Comparison of ENCODE assay signal across 23 cellular contexts in genomic region chr20:23294166-23294565, GRCh38. TPM values are rescaled to one million over a fixed set of nuclear protein-coding genes. Genes with fewer than 3 reads are reported as not detected.
A peak's percentile ranks its signal among the peaks of the same experiment; 100 is the strongest.
DNase-seq lines count a peak whose midpoint lies in the region; ATAC-seq and TF ChIP-seq lines count a peak whose summit lies in the region.
"Had no signal": no experiment of that assay in that cellular context is flagged by ENCODE, and none has a peak within 500 bp of the region (broad histone marks: within the 10 kb centered on the region; RNA-seq: fewer than 3 reads in every experiment).

No MANE protein-coding gene starts in this region.

- TF ChIP-seq POLR2A in gastrocnemius medialis (IDR thresholded peaks at IDR 0.05) (no peak), uterus (IDR thresholded peaks at IDR 0.05) (no peak)

- peak in 1 of 8 donors; percentile 13 for ATAC-seq in heart right ventricle
- ATAC-seq in Right ventricle myocardium inferior = no peak
- peak; percentile 12 for ATAC-seq in left ventricle myocardium superior
- ATAC-seq in gastrocnemius medialis = no peak
- no peak for ATAC-seq in omental fat pad (ENCODE audit: low FRiP score)
- ATAC-seq: A549, PC-3 had no signal

- in situ Hi-C loops in gastrocnemius medialis (cut with MboI; ENCODE audit: low sequenced_read_pairs in 4 of 4) = no loop called here

- intact Hi-C loops in heart right ventricle (cut with DNase I) (loop anchor here in 1 of 10 donors (10.0 kb wide), 1 partner anchor 49 kb away; no protein-coding TSS in a partner anchor), Right ventricle myocardium inferior (cut with DNase I) (loop anchor here (5.0 kb wide), 1 partner anchor 37 kb away; no protein-coding TSS in a partner anchor), left ventricle myocardium superior (cut with micrococcal nuclease) (no loop called here), gastrocnemius medialis (cut with DNase I; ENCODE audit: low total_unique reads) (loop anchor here (5.0 kb wide), 1 partner anchor 47 kb away; no protein-coding TSS in a partner anchor), uterus (cut with DNase I; ENCODE audit: low total_unique reads) (no loop called here)

- H3K27me3 ChIP-seq in heart right ventricle (peaks cover 0 to 7% (median 0%) of the 10 kb centered on the region in 7 donors), gastrocnemius medialis (no peaks in the 10 kb centered on the region), uterus (no peaks in the 10 kb centered on the region)
- H3K27me3 ChIP-seq: SJSA1 had no signal

- WGBS in heart right ventricle, 2 donors = 82 to 83% methylated on average over 6 of the region's 6 CpGs

- DNase-seq in heart right ventricle (no peak), Right ventricle myocardium inferior (ENCODE audit: missing footprints) (no peak), left ventricle myocardium superior (no peak), gastrocnemius medialis (no peak), uterus (no peak), SW480 (ENCODE audit: low spot score) (no peak), omental fat pad (ENCODE audit: low spot score) (no peak)
- DNase-seq in activated CD4-positive, alpha-beta T cell treated with anti-CD3 and anti-CD28 coated beads for 48 hours = no peak
- DNase-seq: Caco-2; CD4-positive, alpha-beta T cell; GDM1; GM23248; Karpas-422; NCI-H1092 treated with DMSO at 0.1 percent for 48 hours; NCI-H146; NCI-H2081; NCI-H510A treated with DMSO at 0.1 percent for 48 hours; NCI-H774; PC-3 had no signal

- H3K4me3 ChIP-seq in heart right ventricle (no peak overlapping the region), gastrocnemius medialis (no peak overlapping the region), uterus (no peak overlapping the region)
- H3K4me3 ChIP-seq: A549, GM23248, HAP-1, SJSA1 had no signal

- H3K27ac ChIP-seq in heart right ventricle (peak overlapping the region; percentile 17 to 75 (median 60)), gastrocnemius medialis (peak overlapping the region; percentile 39 to 73 (median 55)), uterus (peak overlapping the region; percentile 17 to 24)
- H3K27ac ChIP-seq: A549, GM23248, RWPE1, SJSA1 had no signal

- H3K36me3 ChIP-seq in heart right ventricle (no peaks in the 10 kb centered on the region), gastrocnemius medialis (no peaks in the 10 kb centered on the region), uterus (no peaks in the 10 kb centered on the region)
- H3K36me3 ChIP-seq: HAP-1, SJSA1 had no signal

- H3K4me1 ChIP-seq in heart right ventricle (peaks cover 0 to 33% (median 19%) of the 10 kb centered on the region in 9 donors), gastrocnemius medialis (peaks cover 10% of the 10 kb centered on the region in 2 donors), uterus (no peaks in the 10 kb centered on the region)
- H3K4me1 ChIP-seq: A549, HAP-1 had no signal

- TF ChIP-seq CTCF in heart right ventricle (IDR thresholded peaks at IDR 0.05) = no peak
- TF ChIP-seq CTCF in gastrocnemius medialis (IDR thresholded peaks at IDR 0.05 in 4 of 5, conservative IDR thresholded peaks at IDR 0.05 in 1 of 5) = no peak
- TF ChIP-seq CTCF in uterus (IDR thresholded peaks at IDR 0.05) = no peak
- TF ChIP-seq CTCF in omental fat pad (IDR thresholded peaks at IDR 0.05) = no peak

- H3K9me3 ChIP-seq in heart right ventricle (no peaks in the 10 kb centered on the region), gastrocnemius medialis (no peaks in the 10 kb centered on the region), uterus (no peaks in the 10 kb centered on the region)
- H3K9me3 ChIP-seq: A549, Caco-2, HAP-1, SJSA1 had no signal

RNA-seq across cellular contexts. Expression of gene NXT1, which starts 56.4 kb away (rescaled TPM):
- total RNA-seq in heart right ventricle (10 to 100 TPM in 2 of 10 donors, 1 to 10 TPM in 8; 4.5 to 12.9 (median 6.5) TPM), Right ventricle myocardium inferior (6.5 TPM), left ventricle myocardium superior (6.0 TPM), gastrocnemius medialis (10 to 100 TPM; 15.2 to 17.9 (median 15.9) TPM), uterus (10 to 100 TPM; 28.9 to 37.0 (median 32.3) TPM), omental fat pad (10 to 100 TPM; 17.5 to 95.0 (median 33.3) TPM)
- 10 to 100 TPM in 1 of 2 donors, 1 to 10 TPM in 1; 6.6 to 21.3 TPM for polyA plus RNA-seq in heart right ventricle

Comparison
In these comparisons a context has a peak if more than half of its experiments do, and no peak if none do; other contexts are left out.
1. intact Hi-C loops: an anchor here in Right ventricle myocardium inferior (5.0 kb wide) and gastrocnemius medialis (5.0 kb wide); none called in left ventricle myocardium superior and uterus.